Comparison of ENCODE assay signal across 9 cellular contexts in the genomic region with DNA sequence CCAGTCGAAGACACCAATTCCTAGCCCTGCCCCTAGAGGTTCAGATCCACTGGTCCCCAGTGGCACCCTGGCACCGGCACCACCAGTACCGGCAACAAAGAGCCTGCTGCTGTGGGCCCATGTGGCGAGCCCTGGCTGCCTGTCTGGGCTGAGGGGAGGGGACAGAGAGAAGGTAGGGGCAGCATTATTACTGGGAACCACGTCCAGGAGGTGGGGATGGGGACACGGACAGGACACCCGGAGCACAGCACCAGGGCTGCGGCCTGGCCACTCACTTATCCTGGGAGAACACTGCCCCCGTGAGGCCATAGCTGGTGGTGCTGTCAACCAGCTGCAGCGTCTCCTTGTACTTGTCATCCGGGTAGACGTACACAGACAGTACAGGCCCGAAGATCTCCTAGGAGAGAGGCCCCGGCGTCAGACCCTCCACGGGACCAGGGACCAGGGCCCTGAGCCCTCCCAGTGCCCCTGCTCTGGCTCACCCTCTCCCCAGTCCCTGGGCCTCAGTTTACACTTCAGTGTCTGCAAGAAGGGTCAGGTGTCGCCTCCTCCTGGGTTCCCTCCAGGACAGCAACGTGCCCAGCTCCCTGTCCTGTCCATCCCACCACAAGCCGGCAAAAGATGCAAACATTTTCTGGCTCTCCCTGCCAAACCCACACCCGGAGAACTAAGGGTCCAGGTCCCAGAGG. TPM values are rescaled to one million over a fixed set of nuclear protein-coding genes. Genes with fewer than 3 reads are reported as not detected.
DNase-seq lines count a peak whose midpoint lies in the region; ATAC-seq, FAIRE-seq and TF ChIP-seq lines count a peak whose summit lies in the region.
"Had no signal": no experiment of that assay in that cellular context is flagged by ENCODE, and none has a peak within 500 bp of the region (broad histone marks: within the 10 kb centered on the region; RNA-seq: fewer than 3 reads in every experiment).

No MANE protein-coding gene starts in this region.

- no peaks in the 10 kb centered on the region for H3K9me3 Mint-ChIP-seq in activated CD4-positive, alpha-beta T cell treated with anti-CD3 and anti-CD28 coated beads, Interleukin-2, amount 10 ng/mL, durations not matched to agents 24 days and 14 days

- no peak for TF ChIP-seq POLR2A in A549 (IDR thresholded peaks at IDR 0.05; ENCODE audit: low read length)

- intact Hi-C loops in activated CD4-positive, alpha-beta T cell treated with anti-CD3 and anti-CD28 coated beads, Interleukin-2, amount 10 ng/mL, durations not matched to agents 24 days and 14 days (cut with micrococcal nuclease), result no loop called here
- intact Hi-C loops in colonic mucosa (cut with DNase I), result loop anchor here (5.0 kb wide), 1 partner anchor 278 kb away; no protein-coding TSS in a partner anchor

- H3K36me3 ChIP-seq in colonic mucosa, result no peaks in the 10 kb centered on the region
- peaks cover 10 to 71% (median 30%) of the 10 kb centered on the region in 4 donors for H3K36me3 ChIP-seq in liver (ENCODE audit: control insufficient read depth in 4 of 4, insufficient read depth in 3 of 4, low read depth in 1 of 4, low read length in 3 of 4)

- WGBS in A549 (ENCODE audit: missing lambda C conversion rate), result 20% methylated on average over 3 of the region's 20 CpGs
- 61% methylated on average over 20 of the region's 20 CpGs for WGBS in liver

- peak; percentile 65 for TF ChIP-seq CTCF in A549 (IDR thresholded peaks at IDR 0.05)
- TF ChIP-seq CTCF in colonic mucosa (IDR thresholded peaks at IDR 0.05), result peak; percentile 78
- peak; percentile 64 for TF ChIP-seq CTCF in liver (IDR thresholded peaks at IDR 0.05; ENCODE audit: low read depth, low read length, missing input control)

- no peak for TF ChIP-seq EP300 in A549 (IDR thresholded peaks at IDR 0.05)

- H3K36me3 Mint-ChIP-seq in activated CD4-positive, alpha-beta T cell treated with anti-CD3 and anti-CD28 coated beads, Interleukin-2, amount 10 ng/mL, durations not matched to agents 24 days and 14 days (ENCODE audit: low read depth), result no peaks in the 10 kb centered on the region

- H3K4me3 ChIP-seq in A549 (no peak overlapping the region), colonic mucosa (no peak overlapping the region), liver (ENCODE audit: low read depth in 1 of 3, low read length in 3 of 3) (no peak overlapping the region)

- no peak overlapping the region for H3K27ac Mint-ChIP-seq in activated CD4-positive, alpha-beta T cell treated with anti-CD3 and anti-CD28 coated beads, Interleukin-2, amount 10 ng/mL, durations not matched to agents 24 days and 14 days

- TF ChIP-seq RAD21 in A549 (conservative IDR thresholded peaks at IDR 0.05 in 1 of 2, IDR thresholded peaks at IDR 0.05 in 1 of 2) (peak; percentile 75), liver (IDR thresholded peaks at IDR 0.05) (peak in 1 of 2 donors; percentile 73)

- H3K4me1 Mint-ChIP-seq in activated CD4-positive, alpha-beta T cell treated with anti-CD3 and anti-CD28 coated beads, Interleukin-2, amount 10 ng/mL, durations not matched to agents 24 days and 14 days, result no peaks in the 10 kb centered on the region

- no peaks in the 10 kb centered on the region for H3K27me3 ChIP-seq in colonic mucosa
- H3K27me3 ChIP-seq in liver (ENCODE audit: control insufficient read depth in 4 of 4, insufficient read depth in 4 of 4, low read length in 3 of 4), result no peaks in the 10 kb centered on the region

- ATAC-seq in A549, result peak; percentile 87 to 97
- no peak for ATAC-seq in GM18870 (IDR thresholded peaks at IDR 0.05; ENCODE audit: unreplicated experiment)

- H3K4me3 Mint-ChIP-seq in activated CD4-positive, alpha-beta T cell treated with anti-CD3 and anti-CD28 coated beads, Interleukin-2, amount 10 ng/mL, durations not matched to agents 24 days and 14 days, result no peak overlapping the region

- POLR2A ChIA-PET in A549 (lab: Yijun Ruan, JAX), result no interaction called here

- H3K27me3 Mint-ChIP-seq in activated CD4-positive, alpha-beta T cell treated with anti-CD3 and anti-CD28 coated beads, Interleukin-2, amount 10 ng/mL, durations not matched to agents 24 days and 14 days, result no peaks in the 10 kb centered on the region

- H3K27ac ChIP-seq in A549, result no peak overlapping the region
- H3K27ac ChIP-seq in colonic mucosa, result no peak overlapping the region
- no peak overlapping the region for H3K27ac ChIP-seq in liver (ENCODE audit: low read depth in 1 of 2, low read length in 2 of 2)

- no peaks in the 10 kb centered on the region for H3K4me1 ChIP-seq in A549
- H3K4me1 ChIP-seq in colonic mucosa, result peaks cover 5% of the 10 kb centered on the region
- H3K4me1 ChIP-seq in liver (ENCODE audit: control insufficient read depth in 4 of 4, insufficient read depth in 4 of 4, low read length in 3 of 4), result peaks cover 0 to 17% (median 2%) of the 10 kb centered on the region in 4 donors

- CTCF ChIA-PET in A549 (lab: Yijun Ruan, JAX), result interaction anchor here (0.6 to 9.6 kb wide), 40 partner anchors 9 to 466 kb away, joined by 3 to 73 read pairs (median 4); no protein-coding TSS in a partner anchor

- FAIRE-seq in A549 (lab: Jason Lieb, UNC), result no peak
- FAIRE-seq in GM18507 (lab: Jason Lieb, UNC), result peak; percentile 83

- DNase-seq in A549 (ENCODE audit: low read depth in 1 of 2, low spot score in 1 of 2) (peak; percentile 81 to 87), GM18507 (ENCODE audit: extremely low spot score, insufficient read length, low read depth) (peak; percentile 61), NCI-H446 treated with DMSO at 0.1 percent for 48 hours (lab: John Stamatoyannopoulos, UW) (peak; percentile 6), colonic mucosa (peak; percentile 85)
- peak; percentile 90 for DNase-seq in activated CD4-positive, alpha-beta T cell treated with anti-CD3 and anti-CD28 coated beads, Interleukin-2, amount 10 ng/mL, durations not matched to agents 24 days and 14 days
- DNase-seq in stimulated activated CD4-positive, alpha-beta T cell treated with anti-CD3 and anti-CD28 coated beads, Interleukin-4, amount 100 ng/mL, for 24 hours, result peak; percentile 69

- H3K9me3 ChIP-seq in A549 (no peaks in the 10 kb centered on the region), colonic mucosa (no peaks in the 10 kb centered on the region), liver (ENCODE audit: control insufficient read depth in 4 of 4, low read length in 3 of 4) (no peaks in the 10 kb centered on the region)

- H3K4me2 ChIP-seq in A549, result no peak overlapping the region

- no peak overlapping the region for H3K9ac ChIP-seq in colonic mucosa (ENCODE audit: low read depth in 2 of 2, low read length in 2 of 2)
- no peak overlapping the region for H3K9ac ChIP-seq in liver (ENCODE audit: low read depth in 1 of 2, low read length in 2 of 2)

TF ChIP-seq in A549, 52 proteins besides CTCF, POLR2A, EP300 and RAD21:
- no peak for TF ChIP-seq ZNF302 (CRISPR knock-in tag; IDR thresholded peaks at IDR 0.05)
- peak; percentile 84 for TF ChIP-seq ZFP36 (IDR thresholded peaks at IDR 0.05; ENCODE audit: borderline replicate concordance, partially characterized antibody)
- TF ChIP-seq SMC3 (IDR thresholded peaks at IDR 0.05), result peak; percentile 53

TF ChIP-seq in liver, 16 proteins besides CTCF, POLR2A, EP300 and RAD21 (continues in another document):
- TF ChIP-seq NR2F2 (IDR thresholded peaks at IDR 0.05) (no peak), HNF4G (IDR thresholded peaks at IDR 0.05) (no peak), SP1 (IDR thresholded peaks at IDR 0.05) (no peak), FOXA1 (IDR thresholded peaks at IDR 0.05) (no peak), JUND (IDR thresholded peaks at IDR 0.05) (no peak), EGR1 (IDR thresholded peaks at IDR 0.05; ENCODE audit: low read depth in 2 of 2) (no peak), YY1 (IDR thresholded peaks at IDR 0.05) (no peak), GABPA (IDR thresholded peaks at IDR 0.05 in 1 of 2, conservative IDR thresholded peaks at IDR 0.05 in 1 of 2) (no peak)
- TF ChIP-seq, protein P1, sequence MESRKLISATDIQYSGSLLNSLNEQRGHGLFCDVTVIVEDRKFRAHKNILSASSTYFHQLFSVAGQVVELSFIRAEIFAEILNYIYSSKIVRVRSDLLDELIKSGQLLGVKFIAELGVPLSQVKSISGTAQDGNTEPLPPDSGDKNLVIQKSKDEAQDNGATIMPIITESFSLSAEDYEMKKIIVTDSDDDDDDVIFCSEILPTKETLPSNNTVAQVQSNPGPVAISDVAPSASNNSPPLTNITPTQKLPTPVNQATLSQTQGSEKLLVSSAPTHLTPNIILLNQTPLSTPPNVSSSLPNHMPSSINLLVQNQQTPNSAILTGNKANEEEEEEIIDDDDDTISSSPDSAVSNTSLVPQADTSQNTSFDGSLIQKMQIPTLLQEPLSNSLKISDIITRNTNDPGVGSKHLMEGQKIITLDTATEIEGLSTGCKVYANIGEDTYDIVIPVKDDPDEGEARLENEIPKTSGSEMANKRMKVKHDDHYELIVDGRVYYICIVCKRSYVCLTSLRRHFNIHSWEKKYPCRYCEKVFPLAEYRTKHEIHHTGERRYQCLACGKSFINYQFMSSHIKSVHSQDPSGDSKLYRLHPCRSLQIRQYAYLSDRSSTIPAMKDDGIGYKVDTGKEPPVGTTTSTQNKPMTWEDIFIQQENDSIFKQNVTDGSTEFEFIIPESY (IDR thresholded peaks at IDR 0.05), result no peak
- TF ChIP-seq, protein P2, sequence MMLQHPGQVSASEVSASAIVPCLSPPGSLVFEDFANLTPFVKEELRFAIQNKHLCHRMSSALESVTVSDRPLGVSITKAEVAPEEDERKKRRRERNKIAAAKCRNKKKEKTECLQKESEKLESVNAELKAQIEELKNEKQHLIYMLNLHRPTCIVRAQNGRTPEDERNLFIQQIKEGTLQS (IDR thresholded peaks at IDR 0.05), result no peak

RNA-seq across cellular contexts. Expression of a gene that starts 15.8 kb away (rescaled TPM):
- polyA plus RNA-seq in A549 (2011; rRNA removed), result not detected in 2 replicates
- polyA plus RNA-seq in A549 (2012; cell fraction: cytosol; rRNA removed), result not detected in 2 replicates
- not detected in 2 replicates for polyA plus RNA-seq in A549 (2012; cell fraction: nucleus; rRNA removed)
- polyA plus RNA-seq in A549 (2017; fragmentation: RNase III; extraction: RNeasy Plus Mini Kit Qiagen cat#74134 plus additional on column Dnase treatment), result not detected in 3 replicates
- not detected in 2 replicates for polyA minus RNA-seq in A549 (2011; rRNA and poly(A)+ RNA removed)
- not detected in 2 replicates for total RNA-seq in activated CD4-positive, alpha-beta T cell treated with anti-CD3 and anti-CD28 coated beads, Interleukin-2, amount 10 ng/mL, durations not matched to agents 24 days and 14 days
- total RNA-seq in colonic mucosa, result not detected
- not detected for total RNA-seq in liver
- not detected for polyA plus RNA-seq in liver
- total RNA-seq: temporal lobe had no signal

RNA-seq across cellular contexts. Expression of a gene that starts 27.1 kb away (rescaled TPM):
- polyA plus RNA-seq in A549 (2011; rRNA removed) (9.4 and 9.7 TPM in 2 replicates), A549 (2017; fragmentation: RNase III; extraction: RNeasy Plus Mini Kit Qiagen cat#74134 plus additional on column Dnase treatment) (14.7 to 17.1 TPM (median 15.4 TPM) in 3 replicates), liver (100 to 1,000 TPM; 201 to 424 TPM)
- 17.8 and 20.9 TPM in 2 replicates for polyA plus RNA-seq in A549 (2012; cell fraction: cytosol; rRNA removed)
- polyA plus RNA-seq in A549 (2012; cell fraction: nucleus; rRNA removed), result 44.6 and 47.4 TPM in 2 replicates
- 12.0 and 13.4 TPM in 2 replicates for polyA minus RNA-seq in A549 (2011; rRNA and poly(A)+ RNA removed)
- total RNA-seq in activated CD4-positive, alpha-beta T cell treated with anti-CD3 and anti-CD28 coated beads, Interleukin-2, amount 10 ng/mL, durations not matched to agents 24 days and 14 days, result 2.8 and 5.2 TPM in 2 replicates
- total RNA-seq in colonic mucosa (10 to 100 TPM in 1 of 2 donors, 1 to 10 TPM in 1; 7.9 to 13.0 TPM), liver (100 to 1,000 TPM; 162 to 287 TPM)

Comparison
In these comparisons a context has a peak if more than half of its experiments do, and no peak if none do; other contexts are left out.
1. DNase-seq: peak in every context shown above with its lines; median percentile 90 in activated CD4-positive, alpha-beta T cell treated with anti-CD3 and anti-CD28 coated beads, Interleukin-2, amount 10 ng/mL, durations not matched to agents 24 days and 14 days; 85 in colonic mucosa; 84 in A549; 69 in stimulated activated CD4-positive, alpha-beta T cell treated with anti-CD3 and anti-CD28 coated beads, Interleukin-4, amount 100 ng/mL, for 24 hours; 61 in GM18507; 6 in NCI-H446 treated with DMSO at 0.1 percent for 48 hours.
2. RNA of a gene that starts 27.1 kb away (total RNA-seq): 162 to 287 TPM in liver; 7.9 to 13.0 TPM in colonic mucosa and 2.8 to 5.2 TPM in activated CD4-positive, alpha-beta T cell treated with anti-CD3 and anti-CD28 coated beads, Interleukin-2, amount 10 ng/mL, durations not matched to agents 24 days and 14 days; every median in the first group is over 10 times any median in the second.
3. Peak in every context shown above with its lines, with median percentiles within 50 percentile points of each other: CTCF ChIP-seq.